Comparison of ENCODE assay signal across 1 cellular context in genomic region chr1:44609768-44610526, GRCh38.
TF ChIP-seq lines count a peak whose summit lies in the region.

No MANE protein-coding gene starts in this region.

TF ChIP-seq in K562, 482 proteins besides CTCF, POLR2A, EP300 and RAD21 (continued from another document and continues in another):
- TF ChIP-seq, protein P1, sequence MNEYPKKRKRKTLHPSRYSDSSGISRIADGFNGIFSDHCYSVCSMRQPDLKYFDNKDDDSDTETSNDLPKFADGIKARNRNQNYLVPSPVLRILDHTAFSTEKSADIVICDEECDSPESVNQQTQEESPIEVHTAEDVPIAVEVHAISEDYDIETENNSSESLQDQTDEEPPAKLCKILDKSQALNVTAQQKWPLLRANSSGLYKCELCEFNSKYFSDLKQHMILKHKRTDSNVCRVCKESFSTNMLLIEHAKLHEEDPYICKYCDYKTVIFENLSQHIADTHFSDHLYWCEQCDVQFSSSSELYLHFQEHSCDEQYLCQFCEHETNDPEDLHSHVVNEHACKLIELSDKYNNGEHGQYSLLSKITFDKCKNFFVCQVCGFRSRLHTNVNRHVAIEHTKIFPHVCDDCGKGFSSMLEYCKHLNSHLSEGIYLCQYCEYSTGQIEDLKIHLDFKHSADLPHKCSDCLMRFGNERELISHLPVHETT (CRISPR knock-in tag; conservative IDR thresholded peaks at IDR 0.05 in 1 of 2, IDR thresholded peaks at IDR 0.05 in 1 of 2) = no peak
- TF ChIP-seq POLR2G (IDR thresholded peaks at IDR 0.05; ENCODE audit: low read depth, low read length) (no peak), E2F3 (CRISPR knock-in tag; IDR thresholded peaks at IDR 0.05) (no peak), CREM (IDR thresholded peaks at IDR 0.05; ENCODE audit: low read depth) (0 out of 2 replicates have a peak, but pooled peaks have one; percentile 12), CC2D1A (IDR thresholded peaks at IDR 0.05) (peak; percentile 30; the same call in 1 of the 2 replicates), ZNF12 (CRISPR knock-in tag; IDR thresholded peaks at IDR 0.05) (no peak), PHB2 (IDR thresholded peaks at IDR 0.05; ENCODE audit: low read depth) (no peak; the same call in 1 of the 2 replicates), ZBTB8A (IDR thresholded peaks at IDR 0.05; ENCODE audit: partially characterized antibody) (no peak), RFX5 (IDR thresholded peaks at IDR 0.05; ENCODE audit: low read depth, low read length) (no peak), ZFX (CRISPR knock-in tag; IDR thresholded peaks at IDR 0.05) (no peak), POLR3A (IDR thresholded peaks at IDR 0.05; ENCODE audit: borderline replicate concordance, extremely low read depth, insufficient read depth, insufficient read length) (no peak), NFRKB (IDR thresholded peaks at IDR 0.05; ENCODE audit: low read depth) (no peak), STAT5B (CRISPR knock-in tag; IDR thresholded peaks at IDR 0.05) (no peak), JUNB (CRISPR knock-in tag; conservative IDR thresholded peaks at IDR 0.05) (no peak), ZNF57 (CRISPR knock-in tag; IDR thresholded peaks at IDR 0.05) (no peak), EZH2 (IDR thresholded peaks at IDR 0.05; ENCODE audit: borderline replicate concordance, low read depth, low read length) (no peak), NFIC (IDR thresholded peaks at IDR 0.05) (peak; percentile 71), PRMT5 (CRISPR knock-in tag; IDR thresholded peaks at IDR 0.05) (no peak), FOXK1 (CRISPR knock-in tag; IDR thresholded peaks at IDR 0.05; ENCODE audit: borderline replicate concordance) (0 out of 2 replicates have a peak, but pooled peaks have one; percentile 15), ZNF146 (CRISPR knock-in tag; IDR thresholded peaks at IDR 0.05; ENCODE audit: unreplicated experiment) (no peak), POLR2AphosphoS5 (IDR thresholded peaks at IDR 0.05; ENCODE audit: control insufficient read depth, insufficient read depth, low read depth, low read length) (peak; percentile 67; the same call in 1 of the 2 replicates), MAFF (IDR thresholded peaks at IDR 0.05; ENCODE audit: low read length) (no peak), GTF2F1 (IDR thresholded peaks at IDR 0.05; ENCODE audit: low read depth, low read length) (no peak), SAFB2 (IDR thresholded peaks at IDR 0.05; ENCODE audit: borderline replicate concordance, low read depth, low read length, severe bottlenecking) (no peak), ZSCAN29 (IDR thresholded peaks at IDR 0.05) (0 out of 2 replicates have a peak, but pooled peaks have one; percentile 43), ZNF311 (CRISPR knock-in tag; IDR thresholded peaks at IDR 0.05) (no peak), SFPQ (IDR thresholded peaks at IDR 0.05; ENCODE audit: low read depth, low read length) (no peak), PML (IDR thresholded peaks at IDR 0.05; ENCODE audit: low read length) (peak; percentile 28; the same call in 1 of the 2 replicates), PHF21A (IDR thresholded peaks at IDR 0.05; ENCODE audit: borderline replicate concordance, low read depth) (no peak), ZEB2 (IDR thresholded peaks at IDR 0.05) (peak; percentile 79), CREB1 (IDR thresholded peaks at IDR 0.05) (peak; percentile 49; the same call in 1 of the 2 replicates), CREB1 (CRISPR knock-in tag; IDR thresholded peaks at IDR 0.05) (no peak), PTTG1 (tag; IDR thresholded peaks at IDR 0.05; ENCODE audit: low read depth) (no peak), HDAC1 (IDR thresholded peaks at IDR 0.05) (peak in 1 of 2 experiments; percentile 82; a peak in 2 of 4 replicates), NCOA4 (IDR thresholded peaks at IDR 0.05; ENCODE audit: partially characterized antibody) (no peak), KHSRP (IDR thresholded peaks at IDR 0.05) (no peak), ILF3 (IDR thresholded peaks at IDR 0.05; ENCODE audit: borderline replicate concordance) (no peak), ZNF277 (CRISPR knock-in tag; IDR thresholded peaks at IDR 0.05; ENCODE audit: borderline replicate concordance) (no peak), LCOR (CRISPR knock-in tag; IDR thresholded peaks at IDR 0.05) (peak; percentile 60; the same call in 1 of the 2 replicates), ZNF785 (CRISPR knock-in tag; IDR thresholded peaks at IDR 0.05) (no peak), ZFP30 (CRISPR knock-in tag; IDR thresholded peaks at IDR 0.05; ENCODE audit: borderline replicate concordance) (no peak)
- TF ChIP-seq, protein P2, sequence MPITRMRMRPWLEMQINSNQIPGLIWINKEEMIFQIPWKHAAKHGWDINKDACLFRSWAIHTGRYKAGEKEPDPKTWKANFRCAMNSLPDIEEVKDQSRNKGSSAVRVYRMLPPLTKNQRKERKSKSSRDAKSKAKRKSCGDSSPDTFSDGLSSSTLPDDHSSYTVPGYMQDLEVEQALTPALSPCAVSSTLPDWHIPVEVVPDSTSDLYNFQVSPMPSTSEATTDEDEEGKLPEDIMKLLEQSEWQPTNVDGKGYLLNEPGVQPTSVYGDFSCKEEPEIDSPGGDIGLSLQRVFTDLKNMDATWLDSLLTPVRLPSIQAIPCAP (CRISPR knock-in tag; IDR thresholded peaks at IDR 0.05; ENCODE audit: borderline replicate concordance) = no peak
- TF ChIP-seq, protein P3, sequence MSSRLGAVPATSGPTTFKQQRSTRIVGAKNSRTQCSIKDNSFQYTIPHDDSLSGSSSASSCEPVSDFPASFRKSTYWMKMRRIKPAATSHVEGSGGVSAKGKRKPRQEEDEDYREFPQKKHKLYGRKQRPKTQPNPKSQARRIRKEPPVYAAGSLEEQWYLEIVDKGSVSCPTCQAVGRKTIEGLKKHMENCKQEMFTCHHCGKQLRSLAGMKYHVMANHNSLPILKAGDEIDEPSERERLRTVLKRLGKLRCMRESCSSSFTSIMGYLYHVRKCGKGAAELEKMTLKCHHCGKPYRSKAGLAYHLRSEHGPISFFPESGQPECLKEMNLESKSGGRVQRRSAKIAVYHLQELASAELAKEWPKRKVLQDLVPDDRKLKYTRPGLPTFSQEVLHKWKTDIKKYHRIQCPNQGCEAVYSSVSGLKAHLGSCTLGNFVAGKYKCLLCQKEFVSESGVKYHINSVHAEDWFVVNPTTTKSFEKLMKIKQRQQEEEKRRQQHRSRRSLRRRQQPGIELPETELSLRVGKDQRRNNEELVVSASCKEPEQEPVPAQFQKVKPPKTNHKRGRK (tag; IDR thresholded peaks at IDR 0.05) = no peak
- TF ChIP-seq, protein P4, sequence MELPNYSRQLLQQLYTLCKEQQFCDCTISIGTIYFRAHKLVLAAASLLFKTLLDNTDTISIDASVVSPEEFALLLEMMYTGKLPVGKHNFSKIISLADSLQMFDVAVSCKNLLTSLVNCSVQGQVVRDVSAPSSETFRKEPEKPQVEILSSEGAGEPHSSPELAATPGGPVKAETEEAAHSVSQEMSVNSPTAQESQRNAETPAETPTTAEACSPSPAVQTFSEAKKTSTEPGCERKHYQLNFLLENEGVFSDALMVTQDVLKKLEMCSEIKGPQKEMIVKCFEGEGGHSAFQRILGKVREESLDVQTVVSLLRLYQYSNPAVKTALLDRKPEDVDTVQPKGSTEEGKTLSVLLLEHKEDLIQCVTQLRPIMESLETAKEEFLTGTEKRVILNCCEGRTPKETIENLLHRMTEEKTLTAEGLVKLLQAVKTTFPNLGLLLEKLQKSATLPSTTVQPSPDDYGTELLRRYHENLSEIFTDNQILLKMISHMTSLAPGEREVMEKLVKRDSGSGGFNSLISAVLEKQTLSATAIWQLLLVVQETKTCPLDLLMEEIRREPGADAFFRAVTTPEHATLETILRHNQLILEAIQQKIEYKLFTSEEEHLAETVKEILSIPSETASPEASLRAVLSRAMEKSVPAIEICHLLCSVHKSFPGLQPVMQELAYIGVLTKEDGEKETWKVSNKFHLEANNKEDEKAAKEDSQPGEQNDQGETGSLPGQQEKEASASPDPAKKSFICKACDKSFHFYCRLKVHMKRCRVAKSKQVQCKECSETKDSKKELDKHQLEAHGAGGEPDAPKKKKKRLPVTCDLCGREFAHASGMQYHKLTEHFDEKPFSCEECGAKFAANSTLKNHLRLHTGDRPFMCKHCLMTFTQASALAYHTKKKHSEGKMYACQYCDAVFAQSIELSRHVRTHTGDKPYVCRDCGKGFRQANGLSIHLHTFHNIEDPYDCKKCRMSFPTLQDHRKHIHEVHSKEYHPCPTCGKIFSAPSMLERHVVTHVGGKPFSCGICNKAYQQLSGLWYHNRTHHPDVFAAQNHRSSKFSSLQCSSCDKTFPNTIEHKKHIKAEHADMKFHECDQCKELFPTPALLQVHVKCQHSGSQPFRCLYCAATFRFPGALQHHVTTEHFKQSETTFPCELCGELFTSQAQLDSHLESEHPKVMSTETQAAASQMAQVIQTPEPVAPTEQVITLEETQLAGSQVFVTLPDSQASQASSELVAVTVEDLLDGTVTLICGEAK (IDR thresholded peaks at IDR 0.05) = no peak
- TF ChIP-seq, protein P4 (CRISPR knock-in tag; IDR thresholded peaks at IDR 0.05) = no peak
- TF ChIP-seq, protein P5, sequence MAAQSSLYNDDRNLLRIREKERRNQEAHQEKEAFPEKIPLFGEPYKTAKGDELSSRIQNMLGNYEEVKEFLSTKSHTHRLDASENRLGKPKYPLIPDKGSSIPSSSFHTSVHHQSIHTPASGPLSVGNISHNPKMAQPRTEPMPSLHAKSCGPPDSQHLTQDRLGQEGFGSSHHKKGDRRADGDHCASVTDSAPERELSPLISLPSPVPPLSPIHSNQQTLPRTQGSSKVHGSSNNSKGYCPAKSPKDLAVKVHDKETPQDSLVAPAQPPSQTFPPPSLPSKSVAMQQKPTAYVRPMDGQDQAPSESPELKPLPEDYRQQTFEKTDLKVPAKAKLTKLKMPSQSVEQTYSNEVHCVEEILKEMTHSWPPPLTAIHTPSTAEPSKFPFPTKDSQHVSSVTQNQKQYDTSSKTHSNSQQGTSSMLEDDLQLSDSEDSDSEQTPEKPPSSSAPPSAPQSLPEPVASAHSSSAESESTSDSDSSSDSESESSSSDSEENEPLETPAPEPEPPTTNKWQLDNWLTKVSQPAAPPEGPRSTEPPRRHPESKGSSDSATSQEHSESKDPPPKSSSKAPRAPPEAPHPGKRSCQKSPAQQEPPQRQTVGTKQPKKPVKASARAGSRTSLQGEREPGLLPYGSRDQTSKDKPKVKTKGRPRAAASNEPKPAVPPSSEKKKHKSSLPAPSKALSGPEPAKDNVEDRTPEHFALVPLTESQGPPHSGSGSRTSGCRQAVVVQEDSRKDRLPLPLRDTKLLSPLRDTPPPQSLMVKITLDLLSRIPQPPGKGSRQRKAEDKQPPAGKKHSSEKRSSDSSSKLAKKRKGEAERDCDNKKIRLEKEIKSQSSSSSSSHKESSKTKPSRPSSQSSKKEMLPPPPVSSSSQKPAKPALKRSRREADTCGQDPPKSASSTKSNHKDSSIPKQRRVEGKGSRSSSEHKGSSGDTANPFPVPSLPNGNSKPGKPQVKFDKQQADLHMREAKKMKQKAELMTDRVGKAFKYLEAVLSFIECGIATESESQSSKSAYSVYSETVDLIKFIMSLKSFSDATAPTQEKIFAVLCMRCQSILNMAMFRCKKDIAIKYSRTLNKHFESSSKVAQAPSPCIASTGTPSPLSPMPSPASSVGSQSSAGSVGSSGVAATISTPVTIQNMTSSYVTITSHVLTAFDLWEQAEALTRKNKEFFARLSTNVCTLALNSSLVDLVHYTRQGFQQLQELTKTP (IDR thresholded peaks at IDR 0.05; ENCODE audit: low read depth in 1 of 2, partially characterized antibody in 2 of 2) = no peak
